Comparison of ENCODE assay signal across 2 cellular contexts in the genomic region with DNA sequence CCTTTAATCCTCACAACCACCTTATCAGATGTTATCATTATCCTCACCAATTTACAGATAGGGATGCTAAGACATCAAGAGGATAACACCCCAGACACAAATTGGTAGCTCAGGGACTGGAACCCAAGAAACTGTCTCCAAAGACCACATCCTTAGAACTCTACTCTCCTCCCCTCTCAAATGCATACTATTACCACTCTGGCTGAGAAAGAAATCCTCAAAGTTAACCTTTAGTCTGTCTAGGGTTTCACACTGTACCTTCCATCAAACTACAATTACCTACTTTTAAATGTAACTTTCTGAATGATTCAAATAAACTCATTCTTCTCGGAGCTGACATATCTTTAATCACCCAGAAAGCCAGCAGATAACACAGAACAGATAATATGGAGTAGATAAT.
TF ChIP-seq lines count a peak whose summit lies in the region.

No MANE protein-coding gene starts in this region.

TF ChIP-seq in HEK293, 187 proteins besides CTCF, POLR2A, EP300 and RAD21 (continued from another document):
- TF ChIP-seq, protein P1, sequence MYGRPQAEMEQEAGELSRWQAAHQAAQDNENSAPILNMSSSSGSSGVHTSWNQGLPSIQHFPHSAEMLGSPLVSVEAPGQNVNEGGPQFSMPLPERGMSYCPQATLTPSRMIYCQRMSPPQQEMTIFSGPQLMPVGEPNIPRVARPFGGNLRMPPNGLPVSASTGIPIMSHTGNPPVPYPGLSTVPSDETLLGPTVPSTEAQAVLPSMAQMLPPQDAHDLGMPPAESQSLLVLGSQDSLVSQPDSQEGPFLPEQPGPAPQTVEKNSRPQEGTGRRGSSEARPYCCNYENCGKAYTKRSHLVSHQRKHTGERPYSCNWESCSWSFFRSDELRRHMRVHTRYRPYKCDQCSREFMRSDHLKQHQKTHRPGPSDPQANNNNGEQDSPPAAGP (tag by site-specific recombination; IDR thresholded peaks at IDR 0.05) = no peak
- TF ChIP-seq, protein P2, sequence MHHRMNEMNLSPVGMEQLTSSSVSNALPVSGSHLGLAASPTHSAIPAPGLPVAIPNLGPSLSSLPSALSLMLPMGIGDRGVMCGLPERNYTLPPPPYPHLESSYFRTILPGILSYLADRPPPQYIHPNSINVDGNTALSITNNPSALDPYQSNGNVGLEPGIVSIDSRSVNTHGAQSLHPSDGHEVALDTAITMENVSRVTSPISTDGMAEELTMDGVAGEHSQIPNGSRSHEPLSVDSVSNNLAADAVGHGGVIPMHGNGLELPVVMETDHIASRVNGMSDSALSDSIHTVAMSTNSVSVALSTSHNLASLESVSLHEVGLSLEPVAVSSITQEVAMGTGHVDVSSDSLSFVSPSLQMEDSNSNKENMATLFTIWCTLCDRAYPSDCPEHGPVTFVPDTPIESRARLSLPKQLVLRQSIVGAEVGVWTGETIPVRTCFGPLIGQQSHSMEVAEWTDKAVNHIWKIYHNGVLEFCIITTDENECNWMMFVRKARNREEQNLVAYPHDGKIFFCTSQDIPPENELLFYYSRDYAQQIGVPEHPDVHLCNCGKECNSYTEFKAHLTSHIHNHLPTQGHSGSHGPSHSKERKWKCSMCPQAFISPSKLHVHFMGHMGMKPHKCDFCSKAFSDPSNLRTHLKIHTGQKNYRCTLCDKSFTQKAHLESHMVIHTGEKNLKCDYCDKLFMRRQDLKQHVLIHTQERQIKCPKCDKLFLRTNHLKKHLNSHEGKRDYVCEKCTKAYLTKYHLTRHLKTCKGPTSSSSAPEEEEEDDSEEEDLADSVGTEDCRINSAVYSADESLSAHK (tag by site-specific recombination; IDR thresholded peaks at IDR 0.05) = peak; percentile 43; the same call in 1 of the 2 replicates

TF ChIP-seq in WTC11, 78 proteins besides CTCF, POLR2A, EP300 and RAD21 (continued from another document):
- TF ChIP-seq, protein P3, sequence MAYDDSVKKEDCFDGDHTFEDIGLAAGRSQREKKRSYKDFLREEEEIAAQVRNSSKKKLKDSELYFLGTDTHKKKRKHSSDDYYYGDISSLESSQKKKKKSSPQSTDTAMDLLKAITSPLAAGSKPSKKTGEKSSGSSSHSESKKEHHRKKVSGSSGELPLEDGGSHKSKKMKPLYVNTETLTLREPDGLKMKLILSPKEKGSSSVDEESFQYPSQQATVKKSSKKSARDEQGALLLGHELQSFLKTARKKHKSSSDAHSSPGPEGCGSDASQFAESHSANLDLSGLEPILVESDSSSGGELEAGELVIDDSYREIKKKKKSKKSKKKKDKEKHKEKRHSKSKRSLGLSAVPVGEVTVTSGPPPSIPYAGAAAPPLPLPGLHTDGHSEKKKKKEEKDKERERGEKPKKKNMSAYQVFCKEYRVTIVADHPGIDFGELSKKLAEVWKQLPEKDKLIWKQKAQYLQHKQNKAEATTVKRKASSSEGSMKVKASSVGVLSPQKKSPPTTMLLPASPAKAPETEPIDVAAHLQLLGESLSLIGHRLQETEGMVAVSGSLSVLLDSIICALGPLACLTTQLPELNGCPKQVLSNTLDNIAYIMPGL (CRISPR knock-in tag; IDR thresholded peaks at IDR 0.05) = no peak
- TF ChIP-seq NR3C1 (CRISPR knock-in tag; conservative IDR thresholded peaks at IDR 0.05; ENCODE audit: low read depth) (no peak), GTF2I (CRISPR knock-in tag; conservative IDR thresholded peaks at IDR 0.05) (no peak), FOXJ3 (CRISPR knock-in tag; IDR thresholded peaks at IDR 0.05; ENCODE audit: borderline replicate concordance) (no peak), ZNF263 (CRISPR knock-in tag; IDR thresholded peaks at IDR 0.05; ENCODE audit: low read depth) (no peak), MYBL2 (CRISPR knock-in tag; IDR thresholded peaks at IDR 0.05) (no peak), TEAD4 (CRISPR knock-in tag; IDR thresholded peaks at IDR 0.05) (no peak), ELF4 (CRISPR knock-in tag; IDR thresholded peaks at IDR 0.05; ENCODE audit: low read depth) (no peak), NFE2L1 (CRISPR knock-in tag; IDR thresholded peaks at IDR 0.05) (no peak), SMAD3 (CRISPR knock-in tag; IDR thresholded peaks at IDR 0.05; ENCODE audit: borderline replicate concordance) (no peak), RELA (CRISPR knock-in tag; IDR thresholded peaks at IDR 0.05; ENCODE audit: borderline replicate concordance) (no peak), ZNF121 (CRISPR knock-in tag; IDR thresholded peaks at IDR 0.05) (no peak), NFATC4 (CRISPR knock-in tag; IDR thresholded peaks at IDR 0.05) (no peak)
- TF ChIP-seq, protein P4, sequence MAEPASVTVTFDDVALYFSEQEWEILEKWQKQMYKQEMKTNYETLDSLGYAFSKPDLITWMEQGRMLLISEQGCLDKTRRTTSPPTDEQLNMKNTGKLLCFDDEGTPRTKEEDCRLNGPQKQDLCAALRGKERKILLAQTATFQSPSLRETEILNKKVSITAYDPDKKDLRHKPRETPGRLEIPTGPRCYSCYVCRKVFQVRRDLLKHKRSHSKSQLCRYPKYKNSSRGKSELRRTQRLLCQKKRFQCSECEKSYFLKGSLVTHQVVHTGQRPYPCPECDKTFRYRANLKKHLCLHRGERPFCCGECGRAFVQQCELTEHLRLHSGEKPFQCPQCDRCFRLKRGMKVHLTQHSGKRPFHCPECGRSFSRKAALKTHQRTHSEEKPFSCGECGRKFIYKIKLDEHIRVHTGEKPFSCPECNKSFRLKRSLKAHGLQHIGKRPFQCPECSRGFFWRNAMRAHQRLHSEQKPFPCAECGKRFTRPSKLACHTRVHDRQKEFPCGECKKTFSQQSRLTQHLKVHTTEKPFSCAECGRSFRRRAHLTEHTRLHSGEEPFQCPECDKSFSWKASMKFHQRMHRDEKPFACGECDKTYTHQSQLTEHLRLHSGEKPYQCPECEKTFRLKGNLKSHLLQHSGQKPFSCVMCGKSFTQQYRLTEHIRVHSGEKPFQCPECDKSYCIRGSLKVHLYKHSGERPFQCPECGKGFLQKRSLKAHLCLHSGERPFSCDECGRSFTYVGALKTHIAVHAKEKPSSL (CRISPR knock-in tag; conservative IDR thresholded peaks at IDR 0.05) = no peak
- TF ChIP-seq, protein P5, sequence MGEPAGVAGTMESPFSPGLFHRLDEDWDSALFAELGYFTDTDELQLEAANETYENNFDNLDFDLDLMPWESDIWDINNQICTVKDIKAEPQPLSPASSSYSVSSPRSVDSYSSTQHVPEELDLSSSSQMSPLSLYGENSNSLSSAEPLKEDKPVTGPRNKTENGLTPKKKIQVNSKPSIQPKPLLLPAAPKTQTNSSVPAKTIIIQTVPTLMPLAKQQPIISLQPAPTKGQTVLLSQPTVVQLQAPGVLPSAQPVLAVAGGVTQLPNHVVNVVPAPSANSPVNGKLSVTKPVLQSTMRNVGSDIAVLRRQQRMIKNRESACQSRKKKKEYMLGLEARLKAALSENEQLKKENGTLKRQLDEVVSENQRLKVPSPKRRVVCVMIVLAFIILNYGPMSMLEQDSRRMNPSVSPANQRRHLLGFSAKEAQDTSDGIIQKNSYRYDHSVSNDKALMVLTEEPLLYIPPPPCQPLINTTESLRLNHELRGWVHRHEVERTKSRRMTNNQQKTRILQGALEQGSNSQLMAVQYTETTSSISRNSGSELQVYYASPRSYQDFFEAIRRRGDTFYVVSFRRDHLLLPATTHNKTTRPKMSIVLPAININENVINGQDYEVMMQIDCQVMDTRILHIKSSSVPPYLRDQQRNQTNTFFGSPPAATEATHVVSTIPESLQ (CRISPR knock-in tag; IDR thresholded peaks at IDR 0.05) = no peak
- TF ChIP-seq, protein P6, sequence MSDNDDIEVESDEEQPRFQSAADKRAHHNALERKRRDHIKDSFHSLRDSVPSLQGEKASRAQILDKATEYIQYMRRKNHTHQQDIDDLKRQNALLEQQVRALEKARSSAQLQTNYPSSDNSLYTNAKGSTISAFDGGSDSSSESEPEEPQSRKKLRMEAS (CRISPR knock-in tag; IDR thresholded peaks at IDR 0.05) = no peak
TF ChIP-seq in WTC11: peak in this region for 0.
